In the genomic region with DNA sequence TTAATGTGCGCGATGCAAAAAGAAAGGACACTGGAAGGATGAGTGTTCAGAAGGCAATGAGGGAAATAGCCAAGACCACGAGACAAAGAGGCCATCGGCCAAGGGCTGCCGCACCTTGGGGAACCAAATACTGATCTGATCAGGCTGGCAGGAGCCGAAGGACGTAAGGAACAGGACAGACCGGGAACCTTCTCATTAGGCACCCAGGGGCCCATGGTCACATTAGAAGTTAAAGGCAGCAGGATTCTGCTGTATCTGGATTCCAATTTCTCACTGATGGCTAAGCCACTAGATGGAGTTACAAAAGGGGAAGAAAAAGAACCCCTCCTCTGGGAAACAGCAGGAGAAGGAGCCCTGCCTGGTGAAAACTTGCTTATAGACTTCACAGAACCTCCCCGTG, we compare ENCODE assay signal across 9 cellular contexts. TPM values are rescaled to one million over a fixed set of nuclear protein-coding genes. Genes with fewer than 3 reads are reported as not detected.
DNase-seq lines count a peak whose midpoint lies in the region; ATAC-seq, FAIRE-seq and TF ChIP-seq lines count a peak whose summit lies in the region.
"Had no signal": no experiment of that assay in that cellular context is flagged by ENCODE, and none has a peak within 500 bp of the region (broad histone marks: within the 10 kb centered on the region; RNA-seq: fewer than 3 reads in every experiment).

No MANE protein-coding gene starts in this region.

- no peaks in the 10 kb centered on the region for H4K20me1 ChIP-seq in PC-3 (ENCODE audit: low read length)

- H3K27me3 ChIP-seq in PC-3 (ENCODE audit: low read length) = no peaks in the 10 kb centered on the region
- H3K27me3 ChIP-seq in prostate gland (replicated peaks; ENCODE audit: insufficient read depth) = no peaks in the 10 kb centered on the region

- H3K4me3 ChIP-seq in PC-3 (ENCODE audit: low read length) (peak overlapping the region; percentile 71), fibroblast of pulmonary artery (replicated peaks; ENCODE audit: low read depth, low read length) (peak overlapping the region; percentile 53), prostate gland (peak overlapping the region in 1 of 2 donors; percentile 14)

- no peaks in the 10 kb centered on the region for H3K36me3 ChIP-seq in PC-3 (ENCODE audit: low read depth, low read length)
- H3K36me3 ChIP-seq in prostate gland = no peaks in the 10 kb centered on the region

- H3K4me2 ChIP-seq in PC-3 (ENCODE audit: low read length) = peak overlapping the region; percentile 79

- peak overlapping the region; percentile 17; the same call in 1 of the 2 replicates for H3K9ac ChIP-seq in PC-3 (ENCODE audit: low read length)

- H3K9me3 ChIP-seq in PC-3 (ENCODE audit: low read length) (no peaks in the 10 kb centered on the region), prostate gland (no peaks in the 10 kb centered on the region)

- no TSS peak for BruUV-seq in PC-3 (replicated peaks; lab: Mats Ljungman, UMichigan)

- TF ChIP-seq CTCF in PC-3 (conservative IDR thresholded peaks at IDR 0.05; ENCODE audit: low read depth, low read length) (peak; percentile 30; the same call in 1 of the 2 replicates), fibroblast of pulmonary artery (IDR thresholded peaks at IDR 0.05; ENCODE audit: low read length, missing control alignments) (peak; percentile 10), prostate gland (IDR thresholded peaks at IDR 0.05) (no peak)

- ATAC-seq in PC-3 (peak; percentile 40), HG02938 (IDR thresholded peaks at IDR 0.05; ENCODE audit: unreplicated experiment) (no peak)

- DNase-seq in DMS53 treated with DMSO at 0.1 percent for 48 hours (lab: John Stamatoyannopoulos, UW; ENCODE audit: unreplicated experiment) = peak; percentile 41
- DNase-seq in PC-3 = peak; percentile 33
- DNase-seq in fibroblast of pulmonary artery (ENCODE audit: low read depth) = no peak
- peak; percentile 60 for DNase-seq in prostate gland (ENCODE audit: low spot score)
- DNase-seq in SW 1271 (lab: John Stamatoyannopoulos, UW) = no peak
- DNase-seq in GM12891 (ENCODE audit: insufficient read length, low spot score) = no peak
- DNase-seq in midbrain (lab: John Stamatoyannopoulos, UW) = no peak

- H3K79me2 ChIP-seq in PC-3 (ENCODE audit: low read length) = no peaks in the 10 kb centered on the region

- H3K9me2 ChIP-seq in PC-3 (replicated peaks; ENCODE audit: low read length) = no peaks in the 10 kb centered on the region

- CTCF ChIA-PET in PC-3 (lab: Charles Lee) = interaction anchor here (0.6 to 0.7 kb wide), 3 partner anchors 49 to 220 kb away, joined by 3 to 7 read pairs (median 4); no protein-coding TSS in a partner anchor

- peaks cover 36% of the 10 kb centered on the region for H3K4me1 ChIP-seq in PC-3 (ENCODE audit: insufficient read depth, low read length)
- H3K4me1 ChIP-seq in prostate gland (replicated peaks) = peaks cover 7% of the 10 kb centered on the region

- POLR2A ChIA-PET in PC-3 (lab: Charles Lee; ENCODE audit: unreplicated experiment) = no interaction called here

- no peak overlapping the region for H3K27ac ChIP-seq in PC-3 (ENCODE audit: low read length)
- H3K27ac ChIP-seq in prostate gland = peak overlapping the region; percentile 47 to 58

- H2AFZ ChIP-seq in PC-3 (ENCODE audit: low read length) = peak overlapping the region; percentile 93

- WGBS in prostate gland = 41% methylated on average over 9 of the region's 9 CpGs

- TF ChIP-seq POLR2A in prostate gland (IDR thresholded peaks at IDR 0.05) = no peak
- no peak for TF ChIP-seq POLR2A in GM12891 (IDR thresholded peaks at IDR 0.05; ENCODE audit: low read depth, low read length)

- no peak for FAIRE-seq in GM12891 (lab: Jason Lieb, UNC)
- FAIRE-seq: colon had no signal

- intact Hi-C loops in PC-3 (cut with micrococcal nuclease) = no loop called here
- intact Hi-C loops in prostate gland (cut with DNase I) = no loop called here

- peaks cover 5% of the 10 kb centered on the region for H3F3A ChIP-seq in PC-3 (ENCODE audit: low read length, unreplicated experiment)

TF ChIP-seq in GM12891, 5 proteins besides CTCF, POLR2A, EP300 and RAD21:
- TF ChIP-seq TAF1 (IDR thresholded peaks at IDR 0.05; ENCODE audit: low read depth, low read length) = no peak
- no peak for TF ChIP-seq POLR2AphosphoS5 (IDR thresholded peaks at IDR 0.05; ENCODE audit: low read depth, low read length)
- no peak for TF ChIP-seq SPI1 (IDR thresholded peaks at IDR 0.05; ENCODE audit: low read depth, low read length)
- TF ChIP-seq PAX5 (IDR thresholded peaks at IDR 0.05; ENCODE audit: insufficient read depth, low read length, severe bottlenecking) = no peak
- TF ChIP-seq POU2F2 (IDR thresholded peaks at IDR 0.05; ENCODE audit: low read depth, low read length) = no peak
TF ChIP-seq in GM12891: peak in this region for 0.

RNA-seq across cellular contexts. Expression of gene CPT1A, which starts 28.8 kb away (rescaled TPM):
- total RNA-seq in PC-3 (2014; rRNA removed) (38.1 and 53.2 TPM in 2 replicates), prostate gland (10 to 100 TPM; 33.3 to 55.2 TPM)
- polyA plus RNA-seq in GM12891 (2012; ENCODE audit: low read depth, missing spikeins) = 2.4 TPM

RNA-seq across cellular contexts. Expression of gene MRPL21, which starts 33.2 kb away (rescaled TPM):
- total RNA-seq in PC-3 (2014; rRNA removed) = 200 and 230 TPM in 2 replicates
- 10 to 100 TPM; 41.1 to 76.9 TPM for total RNA-seq in prostate gland
- 127 TPM for polyA plus RNA-seq in GM12891 (2012; ENCODE audit: low read depth, missing spikeins)

RNA-seq across cellular contexts. Expression of gene IGHMBP2, which starts 33.2 kb away (rescaled TPM):
- total RNA-seq in PC-3 (2014; rRNA removed) (20.5 and 22.5 TPM in 2 replicates), prostate gland (10 to 100 TPM; 17.3 to 34.0 TPM)
- polyA plus RNA-seq in GM12891 (2012; ENCODE audit: low read depth, missing spikeins) = 6.7 TPM

Comparison
In these comparisons a context has a peak if more than half of its experiments do, and no peak if none do; other contexts are left out.
1. DNase-seq: peak in DMS53 treated with DMSO at 0.1 percent for 48 hours (single experiment), PC-3 (single experiment) and prostate gland (single experiment); none in fibroblast of pulmonary artery (single experiment), SW 1271 (0 of 2), GM12891 (single experiment) and midbrain (single experiment).
2. CTCF ChIP-seq: peak in PC-3 (single experiment) and fibroblast of pulmonary artery (single experiment); none in prostate gland (0 of 4).